ENCODE assay signal across 8 cellular contexts in genomic region chrX:14899607-14900006, GRCh38. TPM values are rescaled to one million over a fixed set of nuclear protein-coding genes. Genes with fewer than 3 reads are reported as not detected.
A peak's percentile ranks its signal among the peaks of the same experiment; 100 is the strongest.
DNase-seq lines count a peak whose midpoint lies in the region; ATAC-seq and TF ChIP-seq lines count a peak whose summit lies in the region.

No MANE protein-coding gene starts in this region.

- no peak overlapping the region for H3K4me3 ChIP-seq in PC-3 (ENCODE audit: low read length)

- POLR2A ChIA-PET in PC-3 (lab: Charles Lee; ENCODE audit: unreplicated experiment) = no interaction called here

- no peak for TF ChIP-seq CTCF in PC-3 (conservative IDR thresholded peaks at IDR 0.05; ENCODE audit: low read depth, low read length)

- ATAC-seq in PC-3 = peak; percentile 53; the same call in 1 of the 2 replicates
- ATAC-seq in HG02759 (IDR thresholded peaks at IDR 0.05; ENCODE audit: unreplicated experiment) = no peak
- no peak for ATAC-seq in left lobe of liver

- H2AFZ ChIP-seq in PC-3 (ENCODE audit: low read length) = no peak overlapping the region

- CTCF ChIA-PET in PC-3 (lab: Charles Lee) = no interaction called here

- H3K79me2 ChIP-seq in PC-3 (ENCODE audit: low read length) = no peaks in the 10 kb centered on the region

- H3K9me3 ChIP-seq in PC-3 (ENCODE audit: low read length) = no peaks in the 10 kb centered on the region

- H3K27me3 ChIP-seq in PC-3 (ENCODE audit: low read length) = no peaks in the 10 kb centered on the region

- no peaks in the 10 kb centered on the region for H4K20me1 ChIP-seq in PC-3 (ENCODE audit: low read length)

- H3K27ac ChIP-seq in PC-3 (ENCODE audit: low read length) = no peak overlapping the region

- no peak overlapping the region for H3K9ac ChIP-seq in PC-3 (ENCODE audit: low read length)

- intact Hi-C loops in PC-3 (cut with micrococcal nuclease) = no loop called here

- H3K36me3 ChIP-seq in PC-3 (ENCODE audit: low read depth, low read length) = peaks cover 9% of the 10 kb centered on the region; the same call in 1 of the 2 replicates

- H3K4me2 ChIP-seq in PC-3 (ENCODE audit: low read length) = no peak overlapping the region

- H3F3A ChIP-seq in PC-3 (ENCODE audit: low read length, unreplicated experiment) = no peaks in the 10 kb centered on the region

- BruUV-seq in PC-3 (replicated peaks; lab: Mats Ljungman, UMichigan) = no TSS peak

- DNase-seq in EL = peak; percentile 65
- DNase-seq in H4 (ENCODE audit: low spot score) = peak; percentile 70
- DNase-seq in PC-3 = peak; percentile 46
- DNase-seq in glomerular visceral epithelial cell (ENCODE audit: extremely low spot score) = peak; percentile 49
- DNase-seq in left lobe of liver (ENCODE audit: low spot score) = no peak
- no peak for DNase-seq in activated effector memory CD4-positive, alpha-beta T cell treated with Interleukin-2 at 50 U/mL for 16 hours
- DNase-seq in effector CD4-positive, alpha-beta T cell = no peak

- H3K9me2 ChIP-seq in PC-3 (replicated peaks; ENCODE audit: low read length) = no peaks in the 10 kb centered on the region

- H3K4me1 ChIP-seq in PC-3 (ENCODE audit: insufficient read depth, low read length) = peaks cover 15% of the 10 kb centered on the region

RNA-seq across cellular contexts. Expression of gene MOSPD2, which starts 26.4 kb away (rescaled TPM):
- 6.6 and 12.2 TPM in 2 replicates for total RNA-seq in H4 (2014; rRNA removed; shearing (Covaris generic))
- 6.7 and 11.6 TPM in 2 replicates for total RNA-seq in PC-3 (2014; rRNA removed)
- 4.2 TPM for total RNA-seq in left lobe of liver

RNA-seq across cellular contexts. Expression of gene FANCB, which starts 26.7 kb away (rescaled TPM):
- 6.2 and 8.3 TPM in 2 replicates for total RNA-seq in H4 (2014; rRNA removed; shearing (Covaris generic))
- total RNA-seq in PC-3 (2014; rRNA removed) = 7.9 and 11.6 TPM in 2 replicates
- 0.13 TPM for total RNA-seq in left lobe of liver

Comparison
In these comparisons a context has a peak if more than half of its experiments do, and no peak if none do; other contexts are left out.
1. DNase-seq: peak in EL (single experiment), H4 (single experiment), PC-3 (single experiment) and glomerular visceral epithelial cell (single experiment); none in left lobe of liver (single experiment), activated effector memory CD4-positive, alpha-beta T cell treated with Interleukin-2 at 50 U/mL for 16 hours (single experiment) and effector CD4-positive, alpha-beta T cell (single experiment).